ENCODE assay signal across 38 cellular contexts in the genomic region with DNA sequence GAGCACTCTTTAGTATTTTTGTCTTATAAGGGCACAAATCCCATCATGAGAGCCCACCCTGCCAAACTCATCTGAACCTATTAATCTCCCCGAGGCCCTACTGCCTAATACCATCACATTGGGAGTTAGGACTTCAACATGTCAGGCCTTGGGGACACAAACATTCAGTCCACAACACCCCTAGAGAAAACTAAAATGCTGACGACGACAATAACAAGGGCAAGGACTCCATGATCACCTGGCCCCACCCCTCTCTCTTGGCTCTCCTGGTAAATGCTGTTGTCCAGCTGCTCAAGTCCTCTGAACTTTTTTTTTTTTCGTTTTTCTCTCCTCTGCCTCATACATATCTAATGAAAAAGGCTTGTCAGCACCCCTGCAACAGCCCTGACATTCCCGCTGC.
"Had no signal": no experiment of that assay in that cellular context is flagged by ENCODE, and none has a peak within 500 bp of the region (broad histone marks: within the 10 kb centered on the region; RNA-seq: fewer than 3 reads in every experiment).

No MANE protein-coding gene starts in this region.

- H3K4me1 Mint-ChIP-seq: activated B cell treated with CpG ODN at 0.5 μM for 24 hours; activated CD4-positive, alpha-beta memory T cell treated with anti-CD3 and anti-CD28 coated beads, Interleukin-2, amount 10 ng/mL, durations not matched to agents 7 days and 5 days; activated CD4-positive, alpha-beta T cell treated with anti-CD3 and anti-CD28 coated beads for 36 hours; activated CD4-positive, alpha-beta T cell treated with anti-CD3 and anti-CD28 coated beads, Interleukin-2, amount 10 ng/mL, durations not matched to agents 7 days and 5 days; activated CD8-positive, alpha-beta memory T cell treated with anti-CD3 and anti-CD28 coated beads, Interleukin-2, amount 10 ng/mL, durations not matched to agents 7 days and 5 days; activated naive CD4-positive, alpha-beta T cell treated with anti-CD3 and anti-CD28 coated beads, Interleukin-2, amount 10 ng/mL, durations not matched to agents 7 days and 5 days; activated naive CD4-positive, alpha-beta T cell treated with anti-CD3 and anti-CD28 coated beads, Interleukin-2, amount 50 U/mL, for 24 hours; activated naive CD8-positive, alpha-beta T cell treated with anti-CD3 and anti-CD28 coated beads, Interleukin-2, amount 10 ng/mL, durations not matched to agents 7 days and 5 days; activated naive CD8-positive, alpha-beta T cell treated with anti-CD3 and anti-CD28 coated beads, Interleukin-2, amount 50 U/mL, for 24 hours; central memory CD8-positive, alpha-beta T cell had no signal

- H3K27ac ChIP-seq: ascending aorta, cardiac muscle cell, VCaP had no signal

- H3K4me3 ChIP-seq: ascending aorta, cardiac muscle cell had no signal

- H3K4me1 ChIP-seq: ascending aorta had no signal

- H3K9me3 Mint-ChIP-seq: activated B cell treated with CpG ODN at 0.5 μM for 24 hours; activated CD4-positive, alpha-beta memory T cell treated with anti-CD3 and anti-CD28 coated beads, Interleukin-2, amount 10 ng/mL, durations not matched to agents 7 days and 5 days; activated CD4-positive, alpha-beta T cell treated with anti-CD3 and anti-CD28 coated beads, Interleukin-2, amount 10 ng/mL, durations not matched to agents 7 days and 5 days; activated naive CD4-positive, alpha-beta T cell treated with anti-CD3 and anti-CD28 coated beads, Interleukin-2, amount 10 ng/mL, durations not matched to agents 7 days and 5 days; activated naive CD4-positive, alpha-beta T cell treated with anti-CD3 and anti-CD28 coated beads, Interleukin-2, amount 50 U/mL, for 24 hours; activated naive CD8-positive, alpha-beta T cell treated with anti-CD3 and anti-CD28 coated beads, Interleukin-2, amount 10 ng/mL, durations not matched to agents 7 days and 5 days; activated naive CD8-positive, alpha-beta T cell treated with anti-CD3 and anti-CD28 coated beads, Interleukin-2, amount 50 U/mL, for 24 hours; activated T-cell treated with anti-CD3 and anti-CD28 coated beads, Interleukin-2, amount 50 U/mL, for 24 hours; activated T-helper 2 cell treated with anti-CD3 and anti-CD28 coated beads, Interferon-gamma antibody, Interleukin-2, Interleukin-4, amounts not matched to agents 10 μg/mL and 5 μg/mL and 100 μg/mL, durations not matched to agents 14 hours and 24 hours and 36 hours; central memory CD8-positive, alpha-beta T cell; T-helper 1 cell treated with Interleukin-12 subunit alpha and Interleukin-12 subunit beta and Interleukin-4 antibody, amounts not matched to agents 30 μg/mL and 1 μg/mL, for 36 hours; T-helper 2 cell treated with Interferon-gamma antibody and Interleukin-4, amounts not matched to agents 5 μg/mL and 100 μg/mL, for 36 hours had no signal

- H3K36me3 Mint-ChIP-seq: activated CD8-positive, alpha-beta memory T cell treated with anti-CD3 and anti-CD28 coated beads, Interleukin-2, amount 10 ng/mL, durations not matched to agents 7 days and 5 days; activated naive CD4-positive, alpha-beta T cell treated with anti-CD3 and anti-CD28 coated beads, Interleukin-2, amount 10 ng/mL, durations not matched to agents 7 days and 5 days; activated naive CD4-positive, alpha-beta T cell treated with anti-CD3 and anti-CD28 coated beads, Interleukin-2, amount 50 U/mL, for 24 hours; activated naive CD8-positive, alpha-beta T cell; activated naive CD8-positive, alpha-beta T cell treated with anti-CD3 and anti-CD28 coated beads, Interleukin-2, amount 10 ng/mL, durations not matched to agents 7 days and 5 days; brain had no signal

- H3K36me3 ChIP-seq: ascending aorta, cardiac muscle cell had no signal

- FAIRE-seq: bronchial epithelial cell, TTC549 had no signal

- DNase-seq: activated B cell treated with CpG ODN at 0.5 μM for 24 hours; activated CD4-positive, alpha-beta memory T cell treated with anti-CD3 and anti-CD28 coated beads, Interleukin-2, amount 10 ng/mL, durations not matched to agents 7 days and 5 days; activated CD4-positive, alpha-beta T cell treated with anti-CD3 and anti-CD28 coated beads for 1 hour; activated CD4-positive, alpha-beta T cell treated with anti-CD3 and anti-CD28 coated beads for 36 hours; activated CD4-positive, alpha-beta T cell treated with anti-CD3 and anti-CD28 coated beads for 48 hours; activated CD4-positive, alpha-beta T cell treated with anti-CD3 and anti-CD28 coated beads, Interleukin-2, amount 10 ng/mL, durations not matched to agents 7 days and 5 days; activated CD4-positive, alpha-beta T cell treated with anti-CD3 and anti-CD28 coated beads, Interleukin-2, amount 50 U/mL, for 48 hours; activated CD8-positive, alpha-beta memory T cell treated with anti-CD3 and anti-CD28 coated beads for 24 hours; activated CD8-positive, alpha-beta memory T cell treated with anti-CD3 and anti-CD28 coated beads, Interleukin-2, amount 10 ng/mL, durations not matched to agents 7 days and 5 days; activated CD8-positive, alpha-beta memory T cell treated with anti-CD3 and anti-CD28 coated beads, Interleukin-2, amount 50 U/mL, for 48 hours; activated CD8-positive, alpha-beta T cell treated with anti-CD3 and anti-CD28 coated beads, Interleukin-2, amount 10 ng/mL, durations not matched to agents 7 days and 5 days; activated effector memory CD4-positive, alpha-beta T cell treated with Interleukin-2 at 50 U/mL for 16 hours; activated gamma-delta T cell; activated naive CD4-positive, alpha-beta T cell treated with anti-CD3 and anti-CD28 coated beads, Interleukin-2, amount 10 ng/mL, durations not matched to agents 7 days and 5 days; activated naive CD4-positive, alpha-beta T cell treated with Interleukin-2 at 50 U/mL for 16 hours; activated naive CD8-positive, alpha-beta T cell treated with anti-CD3 and anti-CD28 coated beads, Interleukin-2, amount 10 ng/mL, durations not matched to agents 7 days and 5 days; activated naive CD8-positive, alpha-beta T cell treated with anti-CD3 and anti-CD28 coated beads, Interleukin-2, amount 50 U/mL, for 24 hours; activated T-cell treated with anti-CD3 and anti-CD28 coated beads, Interleukin-2, amount 50 U/mL, for 24 hours; activated T-cell treated with anti-CD3 and anti-CD28 coated beads, Interleukin-2, amount 50 U/mL, for 48 hours; amygdala; anterior cingulate cortex; caudate nucleus; cerebellar nuclear complex; T-helper 1 cell; T-helper 2 cell; T-helper 9 cell had no signal

- H3K27ac Mint-ChIP-seq: activated B cell treated with CpG ODN at 0.5 μM for 24 hours; activated CD4-positive, alpha-beta memory T cell treated with anti-CD3 and anti-CD28 coated beads, Interleukin-2, amount 10 ng/mL, durations not matched to agents 7 days and 5 days; activated CD4-positive, alpha-beta T cell treated with anti-CD3 and anti-CD28 coated beads for 36 hours; activated CD4-positive, alpha-beta T cell treated with anti-CD3 and anti-CD28 coated beads, Interleukin-2, amount 10 ng/mL, durations not matched to agents 7 days and 5 days; activated CD8-positive, alpha-beta memory T cell treated with anti-CD3 and anti-CD28 coated beads, Interleukin-2, amount 10 ng/mL, durations not matched to agents 7 days and 5 days; activated CD8-positive, alpha-beta T cell treated with anti-CD3 and anti-CD28 coated beads, Interleukin-2, amount 10 ng/mL, durations not matched to agents 7 days and 5 days; activated naive CD4-positive, alpha-beta T cell treated with anti-CD3 and anti-CD28 coated beads, Interleukin-2, amount 10 ng/mL, durations not matched to agents 7 days and 5 days; activated naive CD4-positive, alpha-beta T cell treated with anti-CD3 and anti-CD28 coated beads, Interleukin-2, amount 50 U/mL, for 24 hours; activated naive CD8-positive, alpha-beta T cell; activated naive CD8-positive, alpha-beta T cell treated with anti-CD3 and anti-CD28 coated beads, Interleukin-2, amount 10 ng/mL, durations not matched to agents 7 days and 5 days; activated naive CD8-positive, alpha-beta T cell treated with anti-CD3 and anti-CD28 coated beads, Interleukin-2, amount 50 U/mL, for 24 hours; activated T-cell treated with anti-CD3 and anti-CD28 coated beads, Interleukin-2, amount 50 U/mL, for 24 hours; activated T-helper 2 cell treated with anti-CD3 and anti-CD28 coated beads, Interferon-gamma antibody, Interleukin-2, Interleukin-4, amounts not matched to agents 10 μg/mL and 5 μg/mL and 100 μg/mL, durations not matched to agents 14 hours and 24 hours and 36 hours; brain; T-helper 1 cell treated with Interleukin-12 subunit alpha and Interleukin-12 subunit beta and Interleukin-4 antibody, amounts not matched to agents 30 μg/mL and 1 μg/mL, for 36 hours; T-helper 2 cell treated with Interferon-gamma antibody and Interleukin-4, amounts not matched to agents 5 μg/mL and 100 μg/mL, for 36 hours had no signal

- ATAC-seq: activated CD4-positive, alpha-beta T cell treated with anti-CD3 and anti-CD28 coated beads for 36 hours; activated CD8-positive, alpha-beta memory T cell treated with anti-CD3 and anti-CD28 coated beads, Interleukin-2, amount 10 ng/mL, durations not matched to agents 7 days and 5 days; activated CD8-positive, alpha-beta T cell treated with anti-CD3 and anti-CD28 coated beads, Interleukin-2, amount 10 ng/mL, durations not matched to agents 7 days and 5 days; activated naive CD8-positive, alpha-beta T cell treated with anti-CD3 and anti-CD28 coated beads, Interleukin-2, amount 50 U/mL, for 24 hours had no signal

- H3K27me3 ChIP-seq: ascending aorta, cardiac muscle cell had no signal

- H3K9me3 ChIP-seq: ascending aorta had no signal

- H3K4me3 Mint-ChIP-seq: activated B cell treated with CpG ODN at 0.5 μM for 24 hours; activated CD4-positive, alpha-beta memory T cell treated with anti-CD3 and anti-CD28 coated beads, Interleukin-2, amount 10 ng/mL, durations not matched to agents 7 days and 5 days; activated CD4-positive, alpha-beta T cell treated with anti-CD3 and anti-CD28 coated beads for 36 hours; activated CD4-positive, alpha-beta T cell treated with anti-CD3 and anti-CD28 coated beads, Interleukin-2, amount 10 ng/mL, durations not matched to agents 7 days and 5 days; activated CD8-positive, alpha-beta memory T cell treated with anti-CD3 and anti-CD28 coated beads, Interleukin-2, amount 10 ng/mL, durations not matched to agents 7 days and 5 days; activated CD8-positive, alpha-beta T cell treated with anti-CD3 and anti-CD28 coated beads, Interleukin-2, amount 10 ng/mL, durations not matched to agents 7 days and 5 days; activated naive CD4-positive, alpha-beta T cell treated with anti-CD3 and anti-CD28 coated beads, Interleukin-2, amount 10 ng/mL, durations not matched to agents 7 days and 5 days; activated naive CD4-positive, alpha-beta T cell treated with anti-CD3 and anti-CD28 coated beads, Interleukin-2, amount 50 U/mL, for 24 hours; activated naive CD8-positive, alpha-beta T cell; activated naive CD8-positive, alpha-beta T cell treated with anti-CD3 and anti-CD28 coated beads, Interleukin-2, amount 10 ng/mL, durations not matched to agents 7 days and 5 days; activated naive CD8-positive, alpha-beta T cell treated with anti-CD3 and anti-CD28 coated beads, Interleukin-2, amount 50 U/mL, for 24 hours; activated T-cell treated with anti-CD3 and anti-CD28 coated beads, Interleukin-2, amount 50 U/mL, for 24 hours; brain; central memory CD8-positive, alpha-beta T cell; T-helper 1 cell treated with Interleukin-12 subunit alpha and Interleukin-12 subunit beta and Interleukin-4 antibody, amounts not matched to agents 30 μg/mL and 1 μg/mL, for 36 hours; T-helper 2 cell treated with Interferon-gamma antibody and Interleukin-4, amounts not matched to agents 5 μg/mL and 100 μg/mL, for 36 hours had no signal
